ENCODE assay signal across 8 cellular contexts in genomic region chr1:197526736-197527371, GRCh38.
DNase-seq lines count a peak whose midpoint lies in the region; ATAC-seq, FAIRE-seq and TF ChIP-seq lines count a peak whose summit lies in the region.

No MANE protein-coding gene starts in this region.

- no peak overlapping the region for H3K27ac ChIP-seq in SK-N-SH (ENCODE audit: low read depth in 2 of 2, low read length in 1 of 2)

- no peaks in the 10 kb centered on the region for H3K36me3 ChIP-seq in SK-N-SH (replicated peaks in 1 of 2; ENCODE audit: control insufficient read depth in 1 of 2, insufficient read depth in 2 of 2, low read length in 1 of 2)

- no peak overlapping the region for H3K27ac Mint-ChIP-seq in activated B cell treated with CpG ODN at 0.5 μM for 24 hours

- no peaks in the 10 kb centered on the region for H3F3A ChIP-seq in SK-N-SH (replicated peaks; ENCODE audit: insufficient read depth)

- no peaks in the 10 kb centered on the region for H3K9me3 Mint-ChIP-seq in activated B cell treated with CpG ODN at 0.5 μM for 24 hours

- H3K36me3 Mint-ChIP-seq in activated B cell treated with CpG ODN at 0.5 μM for 24 hours (ENCODE audit: low read depth) = no peaks in the 10 kb centered on the region

- WGBS in SK-N-SH (ENCODE audit: low lambda C conversion rate) = 58% methylated on average over 4 of the region's 4 CpGs

- no peak for TF ChIP-seq EP300 in SK-N-SH (IDR thresholded peaks at IDR 0.05; ENCODE audit: borderline replicate concordance in 1 of 2, low read depth in 1 of 2, low read length in 1 of 2)

- H3K9ac ChIP-seq in SK-N-SH = no peak overlapping the region

- H3K27me3 Mint-ChIP-seq in activated B cell treated with CpG ODN at 0.5 μM for 24 hours = no peaks in the 10 kb centered on the region

- H3K4me1 ChIP-seq in SK-N-SH (ENCODE audit: control insufficient read depth in 1 of 2, insufficient read depth in 2 of 2, low read depth in 1 of 2, low read length in 1 of 2) = no peaks in the 10 kb centered on the region; a peak in 1 of 4 replicates

- no peak overlapping the region for H3K4me3 Mint-ChIP-seq in activated B cell treated with CpG ODN at 0.5 μM for 24 hours

- H3K9me3 ChIP-seq in SK-N-SH = no peaks in the 10 kb centered on the region

- no peaks in the 10 kb centered on the region for H4K20me1 ChIP-seq in SK-N-SH (ENCODE audit: insufficient read depth)

- H3K27me3 ChIP-seq in SK-N-SH (ENCODE audit: insufficient read depth) = no peaks in the 10 kb centered on the region

- CTCF ChIA-PET in SK-N-SH (lab: Yijun Ruan, JAX) = interaction anchor here (0.6 to 1.6 kb wide), 14 partner anchors 8 to 1155 kb away, joined by 3 to 8 read pairs (median 4); no protein-coding TSS in a partner anchor
- CTCF ChIA-PET in activated B cell treated with CpG ODN at 0.5 μM for 24 hours (lab: Charles Lee) = interaction anchor here (1.0 to 2.7 kb wide), 5 partner anchors 11 to 938 kb away, joined by 3 to 21 read pairs (median 5); no protein-coding TSS in a partner anchor

- peak; percentile 63 for TF ChIP-seq CTCF in SK-N-SH (IDR thresholded peaks at IDR 0.05)
- TF ChIP-seq CTCF in activated B cell treated with CpG ODN at 0.5 μM for 24 hours (IDR thresholded peaks at IDR 0.05) = peak; percentile 45

- no peaks in the 10 kb centered on the region for H3K9me2 ChIP-seq in SK-N-SH

- H3K79me2 ChIP-seq in SK-N-SH (ENCODE audit: insufficient read depth) = no peaks in the 10 kb centered on the region

- DNase-seq in SK-N-SH (peak; percentile 4), NCI-H1048 (lab: John Stamatoyannopoulos, UW) (peak; percentile 41), activated B cell treated with CpG ODN at 0.5 μM for 24 hours (no peak), kidney glomerular epithelial cell (lab: John Stamatoyannopoulos, UW) (peak; percentile 7), HuH-7.5 (ENCODE audit: low spot score) (no peak), H54 (ENCODE audit: insufficient read length, low spot score) (no peak)

- no peak overlapping the region for H2AFZ ChIP-seq in SK-N-SH (ENCODE audit: low read depth)

- ATAC-seq in SK-N-SH treated with all-trans-retinoic acid at 6 μM for 48 hours (no peak), activated B cell treated with CpG ODN at 0.5 μM for 24 hours (ENCODE audit: low read depth) (no peak), GM19463 (IDR thresholded peaks at IDR 0.05; ENCODE audit: unreplicated experiment) (no peak)

- intact Hi-C loops in activated B cell treated with CpG ODN at 0.5 μM for 24 hours (cut with micrococcal nuclease) = loop anchor here (1.0 to 5.0 kb wide), 4 partner anchors 342 to 1160 kb away; partner anchors contain the start of gene NEK7

- POLR2A ChIA-PET in SK-N-SH (lab: Yijun Ruan, JAX) = no interaction called here
- POLR2A ChIA-PET in activated B cell treated with CpG ODN at 0.5 μM for 24 hours (lab: Charles Lee) = no interaction called here

- TF ChIP-seq POLR2A in H54 (IDR thresholded peaks at IDR 0.05; ENCODE audit: low read depth, low read length) = no peak

- FAIRE-seq in H54 (lab: Jason Lieb, UNC) = no peak

- no peak overlapping the region for H3K4me3 ChIP-seq in SK-N-SH (ENCODE audit: low read depth in 2 of 2, low read length in 1 of 2)

- no peaks in the 10 kb centered on the region for H3K4me1 Mint-ChIP-seq in activated B cell treated with CpG ODN at 0.5 μM for 24 hours

- H3K4me2 ChIP-seq in SK-N-SH = no peak overlapping the region

- TF ChIP-seq RAD21 in SK-N-SH (IDR thresholded peaks at IDR 0.05; ENCODE audit: low read length) = peak; percentile 48

TF ChIP-seq in SK-N-SH, 30 proteins besides CTCF, POLR2A, EP300 and RAD21:
- TF ChIP-seq RFX5 (IDR thresholded peaks at IDR 0.05; ENCODE audit: low read length) = no peak
- no peak for TF ChIP-seq MEF2A (IDR thresholded peaks at IDR 0.05; ENCODE audit: borderline replicate concordance, low read depth)
- TF ChIP-seq RCOR1 (IDR thresholded peaks at IDR 0.05; ENCODE audit: low read length) = no peak
- no peak for TF ChIP-seq TCF12 (IDR thresholded peaks at IDR 0.05)
- no peak for TF ChIP-seq GABPA (IDR thresholded peaks at IDR 0.05; ENCODE audit: low read depth)
- TF ChIP-seq TEAD4 (IDR thresholded peaks at IDR 0.05; ENCODE audit: borderline replicate concordance, insufficient read depth) = no peak
- TF ChIP-seq FOSL2 (IDR thresholded peaks at IDR 0.05; ENCODE audit: borderline replicate concordance, low read depth) = no peak
- TF ChIP-seq NRF1 (IDR thresholded peaks at IDR 0.05; ENCODE audit: low read depth, low read length) = no peak
- no peak for TF ChIP-seq SIN3A (IDR thresholded peaks at IDR 0.05; ENCODE audit: borderline replicate concordance, low read depth, low read length)
- no peak for TF ChIP-seq TAF1 (IDR thresholded peaks at IDR 0.05; ENCODE audit: borderline replicate concordance, low read depth, low read length)
- TF ChIP-seq USF2 (IDR thresholded peaks at IDR 0.05; ENCODE audit: borderline replicate concordance, low read depth, low read length) = no peak
- TF ChIP-seq FOXM1 (IDR thresholded peaks at IDR 0.05; ENCODE audit: low read depth) = no peak
- TF ChIP-seq POLR2AphosphoS5 (IDR thresholded peaks at IDR 0.05; ENCODE audit: low read depth, low read length) = no peak
- no peak for TF ChIP-seq YY1 (IDR thresholded peaks at IDR 0.05; ENCODE audit: low read depth)
- TF ChIP-seq RXRA (IDR thresholded peaks at IDR 0.05; ENCODE audit: borderline replicate concordance, low read depth) = no peak
- TF ChIP-seq IRF3 (IDR thresholded peaks at IDR 0.05; ENCODE audit: low read depth, low read length) = no peak
- no peak for TF ChIP-seq SMC3 (IDR thresholded peaks at IDR 0.05; ENCODE audit: low read depth, low read length)
- TF ChIP-seq GATA2 (CRISPR knock-in tag; IDR thresholded peaks at IDR 0.05) = no peak
- TF ChIP-seq CHD2 (IDR thresholded peaks at IDR 0.05; ENCODE audit: low read length, partially characterized antibody) = no peak

TF ChIP-seq in SK-N-SH treated with all-trans-retinoic acid at 6 μM for 48 hours, 23 proteins besides CTCF, POLR2A, EP300 and RAD21:
- TF ChIP-seq TCF4 (CRISPR knock-in tag; IDR thresholded peaks at IDR 0.05; ENCODE audit: borderline replicate concordance) (no peak), CSDC2 (CRISPR knock-in tag; IDR thresholded peaks at IDR 0.05) (no peak), SNAI2 (CRISPR knock-in tag; IDR thresholded peaks at IDR 0.05) (no peak), GLIS3 (CRISPR knock-in tag; IDR thresholded peaks at IDR 0.05) (no peak), RARB (CRISPR knock-in tag; IDR thresholded peaks at IDR 0.05) (no peak)

Comparison
In these comparisons a context has a peak if more than half of its experiments do, and no peak if none do; other contexts are left out.
1. DNase-seq: peak in SK-N-SH (single experiment), NCI-H1048 (single experiment) and kidney glomerular epithelial cell (single experiment); none in activated B cell treated with CpG ODN at 0.5 μM for 24 hours (single experiment), HuH-7.5 (single experiment) and H54 (single experiment).